ENCODE assay signal across 1 cellular context in genomic region chr18:12896784-12897333, GRCh38.
TF ChIP-seq lines count a peak whose summit lies in the region.

No MANE protein-coding gene starts in this region.

TF ChIP-seq in endothelial cell of umbilical vein, 7 proteins besides CTCF, POLR2A, EP300 and RAD21:
- TF ChIP-seq EZH2 (IDR thresholded peaks at IDR 0.05; ENCODE audit: borderline replicate concordance, low read depth, low read length, severe bottlenecking), result peak; percentile 37
